Comparison of ENCODE assay signal across 11 cellular contexts in genomic region chr11:1943977-1944376, GRCh38. TPM values are rescaled to one million over a fixed set of nuclear protein-coding genes. Genes with fewer than 3 reads are reported as not detected.
A peak's percentile ranks its signal among the peaks of the same experiment; 100 is the strongest.
DNase-seq lines count a peak whose midpoint lies in the region; ATAC-seq and TF ChIP-seq lines count a peak whose summit lies in the region.
"Had no signal": no experiment of that assay in that cellular context is flagged by ENCODE, and none has a peak within 500 bp of the region (broad histone marks: within the 10 kb centered on the region; RNA-seq: fewer than 3 reads in every experiment).

No MANE protein-coding gene starts in this region.

- no peak overlapping the region for H3K4me3 ChIP-seq in neural progenitor cell
- H3K4me3 ChIP-seq: vagina had no signal

- H3K27me3 Mint-ChIP-seq in neural progenitor cell (ENCODE audit: insufficient read depth, low read depth): peaks cover 12% of the 10 kb centered on the region

- DNase-seq in Daoy (ENCODE audit: low read depth) (peak; percentile 55), NCI-H128 (lab: John Stamatoyannopoulos, UW; ENCODE audit: unreplicated experiment) (peak; percentile 20), cerebellar cortex (ENCODE audit: low spot score) (peak; percentile 12), neural progenitor cell (ENCODE audit: low spot score) (no peak), T-helper 9 cell (no peak), SKM-1 (lab: John Stamatoyannopoulos, UW; ENCODE audit: unreplicated experiment) (no peak)
- DNase-seq: NCI-H774 had no signal

- no peak overlapping the region for H3K4me3 Mint-ChIP-seq in neural progenitor cell

- no peak overlapping the region for H3K27ac ChIP-seq in neural progenitor cell
- H3K27ac ChIP-seq: vagina had no signal

- no peaks in the 10 kb centered on the region for H3K9me3 ChIP-seq in neural progenitor cell (ENCODE audit: low read depth)
- H3K9me3 ChIP-seq: vagina had no signal

- no peaks in the 10 kb centered on the region for H4K20me1 ChIP-seq in neural progenitor cell (ENCODE audit: low read depth)

- H3K36me3 ChIP-seq in neural progenitor cell: no peaks in the 10 kb centered on the region
- H3K36me3 ChIP-seq: vagina had no signal

- no peaks in the 10 kb centered on the region for H3K4me1 ChIP-seq in neural progenitor cell

- no peak overlapping the region for H3K4me2 ChIP-seq in neural progenitor cell

- peaks cover 20% of the 10 kb centered on the region for H3K4me1 Mint-ChIP-seq in neural progenitor cell

- no peak for TF ChIP-seq CTCF in neural progenitor cell (IDR thresholded peaks at IDR 0.05)

- H3K9ac ChIP-seq in neural progenitor cell: no peak overlapping the region

- ATAC-seq in HG02885 (IDR thresholded peaks at IDR 0.05; ENCODE audit: poor library complexity, unreplicated experiment): no peak

- H3K79me2 ChIP-seq in neural progenitor cell (ENCODE audit: low read depth): no peaks in the 10 kb centered on the region

- H3K36me3 Mint-ChIP-seq in neural progenitor cell: no peaks in the 10 kb centered on the region

- peaks cover 6% of the 10 kb centered on the region for H3F3A ChIP-seq in neural progenitor cell (ENCODE audit: low read depth)

- peak overlapping the region; percentile 6 for H2AFZ ChIP-seq in neural progenitor cell (replicated peaks)

- H3K27ac Mint-ChIP-seq in neural progenitor cell: no peak overlapping the region

- no peaks in the 10 kb centered on the region for H3K27me3 ChIP-seq in neural progenitor cell
- H3K27me3 ChIP-seq: vagina had no signal

- no peaks in the 10 kb centered on the region for H3K9me3 Mint-ChIP-seq in neural progenitor cell

RNA-seq across cellular contexts. Expression of gene MRPL23, which starts 3.2 kb away (rescaled TPM):
- 165 and 168 TPM in 2 replicates for total RNA-seq in Daoy (2014; rRNA removed; shearing (Covaris generic))
- 43.2 and 82.1 TPM in 2 replicates for total RNA-seq in neural progenitor cell (ENCODE audit: low replicate concordance)

RNA-seq across cellular contexts. Expression of gene TNNT3, which starts 24.5 kb away (rescaled TPM):
- total RNA-seq in Daoy (2014; rRNA removed; shearing (Covaris generic)): not detected in 2 replicates
- 0.40 and 0.92 TPM in 2 replicates for total RNA-seq in neural progenitor cell (ENCODE audit: low replicate concordance)

RNA-seq across cellular contexts. Expression of gene PRR33, which starts 52.3 kb away (rescaled TPM):
- total RNA-seq in Daoy (2014; rRNA removed; shearing (Covaris generic)): not detected in 2 replicates
- total RNA-seq in neural progenitor cell (ENCODE audit: low replicate concordance): not detected in 2 replicates
- total RNA-seq: lower leg skin, vagina had no signal

RNA-seq across cellular contexts. Expression of gene H19, which starts 53.7 kb away (rescaled TPM):
- 0.06 TPM in 1 of 2 replicates, not detected in the other for total RNA-seq in Daoy (2014; rRNA removed; shearing (Covaris generic))
- total RNA-seq in neural progenitor cell (ENCODE audit: low replicate concordance): not detected in 2 replicates
- total RNA-seq: activated CD8-positive, alpha-beta memory T cell treated with anti-CD3 and anti-CD28 coated beads for 36 hours had no signal

Comparison
In these comparisons a context has a peak if more than half of its experiments do, and no peak if none do; other contexts are left out.
1. DNase-seq: peak in Daoy (single experiment), NCI-H128 (single experiment) and cerebellar cortex (single experiment); none in neural progenitor cell (single experiment), T-helper 9 cell (single experiment) and SKM-1 (single experiment).